ENCODE assay signal across 9 cellular contexts in genomic region chr13:41916173-41916954, GRCh38. TPM values are rescaled to one million over a fixed set of nuclear protein-coding genes. Genes with fewer than 3 reads are reported as not detected.
DNase-seq lines count a peak whose midpoint lies in the region; ATAC-seq and TF ChIP-seq lines count a peak whose summit lies in the region.
"Had no signal": no experiment of that assay in that cellular context is flagged by ENCODE, and none has a peak within 500 bp of the region (broad histone marks: within the 10 kb centered on the region; RNA-seq: fewer than 3 reads in every experiment).

No MANE protein-coding gene starts in this region.

- CTCF ChIA-PET in CD4-positive, alpha-beta T cell (lab: Charles Lee) = no interaction called here

- no peaks in the 10 kb centered on the region for H3K79me1 ChIP-seq in neuronal stem cell (ENCODE audit: low read depth, low read length)

- H3K4me3 ChIP-seq in neuronal stem cell (ENCODE audit: low read length in 2 of 2) = no peak overlapping the region
- H3K4me3 ChIP-seq: pancreas had no signal

- H3K36me3 ChIP-seq in neuronal stem cell (replicated peaks in 1 of 2; ENCODE audit: control insufficient read depth in 2 of 2, insufficient read depth in 2 of 2, low read length in 2 of 2) = peaks cover 0 to 2% of the 10 kb centered on the region in 2 donors
- H3K36me3 ChIP-seq: pancreas had no signal

- no peak overlapping the region for H3K14ac ChIP-seq in neuronal stem cell (ENCODE audit: low read length)

- H4K91ac ChIP-seq in neuronal stem cell (ENCODE audit: low read depth, low read length, poor library complexity) = no peak overlapping the region

- H3K4me1 Mint-ChIP-seq in CD4-positive, alpha-beta T cell (ENCODE audit: low read depth) = peaks cover 57% of the 10 kb centered on the region
- peaks cover 22% of the 10 kb centered on the region for H3K4me1 Mint-ChIP-seq in T-helper 17 cell

- H2AFZ ChIP-seq in neuronal stem cell (ENCODE audit: low read length) = no peak overlapping the region

- no peak overlapping the region for H3K23ac ChIP-seq in neuronal stem cell (ENCODE audit: low read depth, low read length, poor library complexity)

- H3K4me2 ChIP-seq in neuronal stem cell (ENCODE audit: insufficient read depth, low read length, poor library complexity, severe bottlenecking) = no peak overlapping the region

- H2BK5ac ChIP-seq in neuronal stem cell (ENCODE audit: low read length) = no peak overlapping the region

- H2AK5ac ChIP-seq in neuronal stem cell (ENCODE audit: low read depth, low read length) = no peak overlapping the region

- no peak overlapping the region for H3K18ac ChIP-seq in neuronal stem cell (ENCODE audit: low read length)

- peak overlapping the region; percentile 39 for H3K4me3 Mint-ChIP-seq in CD4-positive, alpha-beta T cell
- peak overlapping the region; percentile 45 for H3K4me3 Mint-ChIP-seq in T-helper 17 cell

- H2BK15ac ChIP-seq in neuronal stem cell (ENCODE audit: low read length) = no peak overlapping the region

- no peak overlapping the region for H3K9ac ChIP-seq in neuronal stem cell (ENCODE audit: low read depth, low read length, poor library complexity)

- H3K36me3 Mint-ChIP-seq in CD4-positive, alpha-beta T cell (ENCODE audit: low read depth) = peaks cover 6% of the 10 kb centered on the region
- no peaks in the 10 kb centered on the region for H3K36me3 Mint-ChIP-seq in T-helper 17 cell (ENCODE audit: low read depth)

- H3K4ac ChIP-seq in neuronal stem cell (ENCODE audit: low read length) = no peak overlapping the region

- POLR2A ChIA-PET in CD4-positive, alpha-beta T cell (lab: Charles Lee) = interaction anchor here (1.0 to 1.2 kb wide), 2 partner anchors 15 to 27 kb away, joined by 3 read pairs; no protein-coding TSS in a partner anchor

- peak; percentile 80 for ATAC-seq in CD4-positive, alpha-beta T cell (ENCODE audit: poor library complexity)
- ATAC-seq in GM19328 (IDR thresholded peaks at IDR 0.05; ENCODE audit: unreplicated experiment) (peak; percentile 96), HG03196 (IDR thresholded peaks at IDR 0.05; ENCODE audit: unreplicated experiment) (peak; percentile 86), T-helper 17 cell (peak; percentile 78), left ventricle myocardium superior (peak; percentile 46)

- no peak overlapping the region for H2BK12ac ChIP-seq in neuronal stem cell (ENCODE audit: low read length)

- no peak overlapping the region for H3K27ac ChIP-seq in CD4-positive, alpha-beta T cell (ENCODE audit: low read depth, low read length)
- no peak overlapping the region for H3K27ac ChIP-seq in neuronal stem cell (replicated peaks; ENCODE audit: low read length)
- H3K27ac ChIP-seq: pancreas had no signal

- no peaks in the 10 kb centered on the region for H3K9me3 ChIP-seq in CD4-positive, alpha-beta T cell (ENCODE audit: control insufficient read depth, low read length)
- H3K9me3 ChIP-seq in T-helper 17 cell (ENCODE audit: control insufficient read depth, low read length, poor library complexity, severe bottlenecking) = no peaks in the 10 kb centered on the region
- no peaks in the 10 kb centered on the region for H3K9me3 ChIP-seq in neuronal stem cell (replicated peaks in 1 of 2; ENCODE audit: control insufficient read depth in 2 of 2, insufficient read depth in 1 of 2, low read depth in 1 of 2, low read length in 2 of 2)
- H3K9me3 ChIP-seq: pancreas had no signal

- no peak overlapping the region for H4K8ac ChIP-seq in neuronal stem cell (ENCODE audit: low read depth, low read length)

- intact Hi-C loops in CD4-positive, alpha-beta T cell (cut with DNase I, micrococcal nuclease) = loop anchor here in 1 of 2 experiments (1.0 kb wide), 1 partner anchor 44 kb away; no protein-coding TSS in a partner anchor
- intact Hi-C loops in left ventricle myocardium superior (cut with micrococcal nuclease) = no loop called here

- no peaks in the 10 kb centered on the region for H3K27me3 ChIP-seq in CD4-positive, alpha-beta T cell (ENCODE audit: control insufficient read depth, insufficient read depth, low read length)
- H3K27me3 ChIP-seq in neuronal stem cell (ENCODE audit: control insufficient read depth in 3 of 3, insufficient read depth in 3 of 3, low read depth in 1 of 3, low read length in 3 of 3) = no peaks in the 10 kb centered on the region
- H3K27me3 ChIP-seq: pancreas had no signal

- no peak overlapping the region for H2BK120ac ChIP-seq in neuronal stem cell (ENCODE audit: low read depth, low read length)

- peaks cover 0 to 2% of the 10 kb centered on the region in 2 donors for H3K4me1 ChIP-seq in neuronal stem cell (ENCODE audit: control insufficient read depth in 2 of 2, insufficient read depth in 1 of 2, low read depth in 1 of 2, low read length in 2 of 2)
- H3K4me1 ChIP-seq: pancreas had no signal

- H3K27ac Mint-ChIP-seq in CD4-positive, alpha-beta T cell = peak overlapping the region; percentile 47
- H3K27ac Mint-ChIP-seq in T-helper 17 cell = no peak overlapping the region

- no peak for DNase-seq in CD4-positive, alpha-beta T cell
- DNase-seq in T-helper 17 cell (no peak), left ventricle myocardium superior (no peak), NCI-H187 treated with DMSO at 0.1 percent for 48 hours (lab: John Stamatoyannopoulos, UW) (no peak), neuronal stem cell (ENCODE audit: low spot score) (no peak)
- no peak for DNase-seq in activated CD4-positive, alpha-beta T cell treated with anti-CD3 and anti-CD28 coated beads for 48 hours
- DNase-seq: pancreas had no signal

- H3K27me3 Mint-ChIP-seq in CD4-positive, alpha-beta T cell = no peaks in the 10 kb centered on the region
- H3K27me3 Mint-ChIP-seq in T-helper 17 cell = no peaks in the 10 kb centered on the region

- TF ChIP-seq CTCF in CD4-positive, alpha-beta T cell (IDR thresholded peaks at IDR 0.05) = no peak

- no CpG with 5 or more reads among the region's 5 CpGs for WGBS in neuronal stem cell (ENCODE audit: extremely low coverage in 2 of 2, insufficient read length in 2 of 2, insufficient replicate concordance in 1 of 2), 2 donors

- no peaks in the 10 kb centered on the region for H3K9me3 Mint-ChIP-seq in CD4-positive, alpha-beta T cell

RNA-seq across cellular contexts. Expression of gene VWA8, which starts 44.5 kb away (rescaled TPM):
- 10 to 100 TPM; 18.7 to 19.0 TPM for total RNA-seq in CD4-positive, alpha-beta T cell
- total RNA-seq in T-helper 17 cell = 10 to 100 TPM; 21.5 to 23.0 TPM
- 45.0 TPM for total RNA-seq in left ventricle myocardium superior
- 5.0 TPM for polyA plus RNA-seq in neuronal stem cell (2013, experiment 1 of 2)
- polyA plus RNA-seq in neuronal stem cell (2013, experiment 2 of 2) = 5.3 TPM

Comparison
In these comparisons a context has a peak if more than half of its experiments do, and no peak if none do; other contexts are left out.
1. ATAC-seq: peak in every context shown above with its lines; median percentile 96 in GM19328; 86 in HG03196; 80 in CD4-positive, alpha-beta T cell; 78 in T-helper 17 cell; 46 in left ventricle myocardium superior.